In genomic region chr1:25820247-25821111, GRCh38 we compare ENCODE assay signal across 1 cellular context.
A peak's percentile ranks its signal among the peaks of the same experiment; 100 is the strongest.
TF ChIP-seq lines count a peak whose summit lies in the region.

No MANE protein-coding gene starts in this region.

TF ChIP-seq in HepG2, 621 proteins besides CTCF, POLR2A, EP300 and RAD21 (continued from another document and continues in another):
- TF ChIP-seq ZNF407 (CRISPR knock-in tag; IDR thresholded peaks at IDR 0.05; ENCODE audit: not compliant biosample characterization) (peak; percentile 27), ZNF432 (CRISPR knock-in tag; IDR thresholded peaks at IDR 0.05; ENCODE audit: borderline replicate concordance) (no peak), SMAD9 (CRISPR knock-in tag; IDR thresholded peaks at IDR 0.05) (no peak), THAP7 (CRISPR knock-in tag; IDR thresholded peaks at IDR 0.05) (no peak), THAP9 (CRISPR knock-in tag; IDR thresholded peaks at IDR 0.05; ENCODE audit: borderline replicate concordance) (no peak), SIN3A (IDR thresholded peaks at IDR 0.05; ENCODE audit: borderline replicate concordance, low read depth, low read length) (0 out of 2 replicates have a peak, but pooled peaks have one; percentile 53), ZSCAN9 (CRISPR knock-in tag; IDR thresholded peaks at IDR 0.05; ENCODE audit: borderline replicate concordance) (no peak), ZBTB37 (CRISPR knock-in tag; IDR thresholded peaks at IDR 0.05) (no peak), HOXA7 (CRISPR knock-in tag; IDR thresholded peaks at IDR 0.05) (no peak), EHMT2 (IDR thresholded peaks at IDR 0.05; ENCODE audit: borderline replicate concordance, low read depth, low read length) (no peak), SNAPC2 (CRISPR knock-in tag; IDR thresholded peaks at IDR 0.05) (0 out of 2 replicates have a peak, but pooled peaks have one; percentile 45), FUBP1 (CRISPR knock-in tag; IDR thresholded peaks at IDR 0.05; ENCODE audit: borderline replicate concordance) (no peak), ZEB1 (IDR thresholded peaks at IDR 0.05; ENCODE audit: insufficient replicate concordance, low read depth) (no peak), SP2 (CRISPR knock-in tag; IDR thresholded peaks at IDR 0.05) (no peak), ZC3H13 (CRISPR knock-in tag; IDR thresholded peaks at IDR 0.05) (0 out of 2 replicates have a peak, but pooled peaks have one; percentile 12), PHF21A (CRISPR knock-in tag; IDR thresholded peaks at IDR 0.05) (peak; percentile 10; the same call in 1 of the 2 replicates), ZNF329 (CRISPR knock-in tag; IDR thresholded peaks at IDR 0.05; ENCODE audit: low read depth) (no peak; the same call in 1 of the 2 replicates), DBP (CRISPR knock-in tag; IDR thresholded peaks at IDR 0.05; ENCODE audit: not compliant biosample characterization) (no peak), RFXAP (CRISPR knock-in tag; IDR thresholded peaks at IDR 0.05; ENCODE audit: borderline replicate concordance) (no peak), RBAK (CRISPR knock-in tag; IDR thresholded peaks at IDR 0.05) (no peak), ZNF619 (CRISPR knock-in tag; IDR thresholded peaks at IDR 0.05) (0 out of 2 replicates have a peak, but pooled peaks have one; percentile 41), GFI1 (CRISPR knock-in tag; IDR thresholded peaks at IDR 0.05; ENCODE audit: borderline replicate concordance) (no peak), ZNF703 (CRISPR knock-in tag; IDR thresholded peaks at IDR 0.05; ENCODE audit: borderline replicate concordance) (0 out of 2 replicates have a peak, but pooled peaks have one; percentile 69), FOXK1 (CRISPR knock-in tag; IDR thresholded peaks at IDR 0.05; ENCODE audit: borderline replicate concordance, low read depth) (no peak), MIXL1 (CRISPR knock-in tag; IDR thresholded peaks at IDR 0.05) (no peak), THAP11 (CRISPR knock-in tag; IDR thresholded peaks at IDR 0.05) (no peak), KDM2A (CRISPR knock-in tag; IDR thresholded peaks at IDR 0.05; ENCODE audit: borderline replicate concordance, low read depth) (0 out of 2 replicates have a peak, but pooled peaks have one; percentile 0), RORA (CRISPR knock-in tag; IDR thresholded peaks at IDR 0.05) (no peak), FOXC1 (CRISPR knock-in tag; IDR thresholded peaks at IDR 0.05; ENCODE audit: borderline replicate concordance) (no peak), CCDC6 (CRISPR knock-in tag; IDR thresholded peaks at IDR 0.05) (no peak; the same call in 1 of the 2 replicates), RARG (CRISPR knock-in tag; IDR thresholded peaks at IDR 0.05; ENCODE audit: low read depth) (no peak), NR2C2 (CRISPR knock-in tag; IDR thresholded peaks at IDR 0.05; ENCODE audit: borderline replicate concordance) (no peak), ISX (CRISPR knock-in tag; conservative IDR thresholded peaks at IDR 0.05) (no peak), ZSCAN29 (CRISPR knock-in tag; conservative IDR thresholded peaks at IDR 0.05) (no peak), ZBED4 (CRISPR knock-in tag; IDR thresholded peaks at IDR 0.05; ENCODE audit: borderline replicate concordance) (no peak), ZNF124 (CRISPR knock-in tag; IDR thresholded peaks at IDR 0.05) (no peak)
